In genomic region chr5:83253731-83254130, GRCh38 we compare ENCODE assay signal across 18 cellular contexts.
DNase-seq lines count a peak whose midpoint lies in the region; ATAC-seq and TF ChIP-seq lines count a peak whose summit lies in the region.
"Had no signal": no experiment of that assay in that cellular context is flagged by ENCODE, and none has a peak within 500 bp of the region (broad histone marks: within the 10 kb centered on the region; RNA-seq: fewer than 3 reads in every experiment).

No MANE protein-coding gene starts in this region.

- H3K27me3 ChIP-seq in SK-N-SH (ENCODE audit: insufficient read depth) (no peaks in the 10 kb centered on the region), Peyer's patch (no peaks in the 10 kb centered on the region), SJCRH30 (no peaks in the 10 kb centered on the region)

- H3K4me1 ChIP-seq in SK-N-SH (ENCODE audit: control insufficient read depth in 1 of 2, insufficient read depth in 2 of 2, low read depth in 1 of 2, low read length in 1 of 2), result no peaks in the 10 kb centered on the region; a peak in 1 of 4 replicates
- no peaks in the 10 kb centered on the region for H3K4me1 ChIP-seq in Peyer's patch
- H3K4me1 ChIP-seq in SJCRH30, result no peaks in the 10 kb centered on the region

- no peak overlapping the region for H3K27ac ChIP-seq in SK-N-SH (ENCODE audit: low read depth in 2 of 2, low read length in 1 of 2)
- no peak overlapping the region for H3K27ac ChIP-seq in Peyer's patch
- no peak overlapping the region for H3K27ac ChIP-seq in SJCRH30
- H3K27ac ChIP-seq: 22Rv1, C4-2B had no signal

- TF ChIP-seq CTCF in SK-N-SH (IDR thresholded peaks at IDR 0.05) (no peak), Peyer's patch (IDR thresholded peaks at IDR 0.05) (no peak)

- DNase-seq in SK-N-SH, result no peak
- peak; percentile 51 for DNase-seq in astrocyte of the hippocampus (ENCODE audit: low read depth, low spot score)
- peak; percentile 14 to 47 for DNase-seq in hippocampal formation (lab: John Stamatoyannopoulos, UW)
- DNase-seq in renal cortical epithelial cell (ENCODE audit: low read depth), result peak; percentile 74
- no peak for DNase-seq in Peyer's patch
- no peak for DNase-seq in SJCRH30
- no peak for DNase-seq in H4 (ENCODE audit: low spot score)
- DNase-seq: COR-L47, HCEC 1CT, Karpas-422, NCI-H1417, NCI-H1930, NCI-H2171, NCI-H774 had no signal

- CTCF ChIA-PET in SK-N-SH (lab: Yijun Ruan, JAX), result no interaction called here

- peaks cover 0 to 4% of the 10 kb centered on the region in 2 experiments for H3K36me3 ChIP-seq in SK-N-SH (replicated peaks in 1 of 2; ENCODE audit: control insufficient read depth in 1 of 2, insufficient read depth in 2 of 2, low read length in 1 of 2)
- H3K36me3 ChIP-seq in Peyer's patch, result no peaks in the 10 kb centered on the region
- H3K36me3 ChIP-seq in SJCRH30, result no peaks in the 10 kb centered on the region

- no peak for TF ChIP-seq EP300 in SK-N-SH (IDR thresholded peaks at IDR 0.05; ENCODE audit: borderline replicate concordance in 1 of 2, low read depth in 1 of 2, low read length in 1 of 2)

- no peak overlapping the region for H3K4me2 ChIP-seq in SK-N-SH

- H3K9me2 ChIP-seq in SK-N-SH, result no peaks in the 10 kb centered on the region

- H3K79me2 ChIP-seq in SK-N-SH (ENCODE audit: insufficient read depth), result no peaks in the 10 kb centered on the region

- POLR2A ChIA-PET in SK-N-SH (lab: Yijun Ruan, JAX), result no interaction called here

- 95% methylated on average over 2 of the region's 2 CpGs for WGBS in SK-N-SH (ENCODE audit: low lambda C conversion rate)

- H3K9me3 ChIP-seq in SK-N-SH, result no peaks in the 10 kb centered on the region
- no peaks in the 10 kb centered on the region for H3K9me3 ChIP-seq in Peyer's patch
- no peaks in the 10 kb centered on the region; the same call in 1 of the 2 replicates for H3K9me3 ChIP-seq in SJCRH30 (replicated peaks)

- no peak for TF ChIP-seq POLR2A in Peyer's patch (IDR thresholded peaks at IDR 0.05)

- no peak overlapping the region for H2AFZ ChIP-seq in SK-N-SH (ENCODE audit: low read depth)

- no peak for TF ChIP-seq RAD21 in SK-N-SH (IDR thresholded peaks at IDR 0.05; ENCODE audit: low read length)

- no peak overlapping the region for H3K4me3 ChIP-seq in SK-N-SH (ENCODE audit: low read depth in 2 of 2, low read length in 1 of 2)
- no peak overlapping the region for H3K4me3 ChIP-seq in Peyer's patch
- no peak overlapping the region for H3K4me3 ChIP-seq in SJCRH30
- H3K4me3 ChIP-seq: GM12878 had no signal

- H3F3A ChIP-seq in SK-N-SH (replicated peaks; ENCODE audit: insufficient read depth), result no peaks in the 10 kb centered on the region

- H4K20me1 ChIP-seq in SK-N-SH (ENCODE audit: insufficient read depth), result no peaks in the 10 kb centered on the region

- no peak overlapping the region for H3K9ac ChIP-seq in SK-N-SH

- peak; percentile 40; the same call in 1 of the 3 replicates for ATAC-seq in SK-N-SH treated with all-trans-retinoic acid at 6 μM for 48 hours
- ATAC-seq: GM12878 had no signal

TF ChIP-seq in SK-N-SH treated with all-trans-retinoic acid at 6 μM for 48 hours, 23 proteins besides CTCF, POLR2A, EP300 and RAD21:
- no peak for TF ChIP-seq GLIS3 (CRISPR knock-in tag; IDR thresholded peaks at IDR 0.05)
- TF ChIP-seq ZNF8 (CRISPR knock-in tag; IDR thresholded peaks at IDR 0.05), result no peak
- no peak for TF ChIP-seq TCF4 (CRISPR knock-in tag; IDR thresholded peaks at IDR 0.05; ENCODE audit: borderline replicate concordance)
- peak; percentile 72 for TF ChIP-seq ISL1 (CRISPR knock-in tag; IDR thresholded peaks at IDR 0.05)
- no peak for TF ChIP-seq CSDC2 (CRISPR knock-in tag; IDR thresholded peaks at IDR 0.05)
- no peak for TF ChIP-seq CSRNP3 (CRISPR knock-in tag; IDR thresholded peaks at IDR 0.05)
- no peak for TF ChIP-seq OSR1 (CRISPR knock-in tag; IDR thresholded peaks at IDR 0.05)

TF ChIP-seq in SK-N-SH, 30 proteins besides CTCF, POLR2A, EP300 and RAD21:
- no peak for TF ChIP-seq EZH2phosphoT487 (IDR thresholded peaks at IDR 0.05; ENCODE audit: borderline replicate concordance, low read depth)
- no peak for TF ChIP-seq USF1 (IDR thresholded peaks at IDR 0.05; ENCODE audit: borderline replicate concordance, low read depth)
- no peak for TF ChIP-seq RFX5 (IDR thresholded peaks at IDR 0.05; ENCODE audit: low read length)
- TF ChIP-seq TEAD4 (IDR thresholded peaks at IDR 0.05; ENCODE audit: borderline replicate concordance, insufficient read depth), result no peak
- TF ChIP-seq RCOR1 (IDR thresholded peaks at IDR 0.05; ENCODE audit: low read length), result no peak
- no peak for TF ChIP-seq FOSL2 (IDR thresholded peaks at IDR 0.05; ENCODE audit: borderline replicate concordance, low read depth)
- TF ChIP-seq, protein P1, sequence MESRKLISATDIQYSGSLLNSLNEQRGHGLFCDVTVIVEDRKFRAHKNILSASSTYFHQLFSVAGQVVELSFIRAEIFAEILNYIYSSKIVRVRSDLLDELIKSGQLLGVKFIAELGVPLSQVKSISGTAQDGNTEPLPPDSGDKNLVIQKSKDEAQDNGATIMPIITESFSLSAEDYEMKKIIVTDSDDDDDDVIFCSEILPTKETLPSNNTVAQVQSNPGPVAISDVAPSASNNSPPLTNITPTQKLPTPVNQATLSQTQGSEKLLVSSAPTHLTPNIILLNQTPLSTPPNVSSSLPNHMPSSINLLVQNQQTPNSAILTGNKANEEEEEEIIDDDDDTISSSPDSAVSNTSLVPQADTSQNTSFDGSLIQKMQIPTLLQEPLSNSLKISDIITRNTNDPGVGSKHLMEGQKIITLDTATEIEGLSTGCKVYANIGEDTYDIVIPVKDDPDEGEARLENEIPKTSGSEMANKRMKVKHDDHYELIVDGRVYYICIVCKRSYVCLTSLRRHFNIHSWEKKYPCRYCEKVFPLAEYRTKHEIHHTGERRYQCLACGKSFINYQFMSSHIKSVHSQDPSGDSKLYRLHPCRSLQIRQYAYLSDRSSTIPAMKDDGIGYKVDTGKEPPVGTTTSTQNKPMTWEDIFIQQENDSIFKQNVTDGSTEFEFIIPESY (IDR thresholded peaks at IDR 0.05; ENCODE audit: borderline replicate concordance, low read depth), result no peak
- TF ChIP-seq ELF1 (IDR thresholded peaks at IDR 0.05), result no peak
- no peak for TF ChIP-seq MEF2A (IDR thresholded peaks at IDR 0.05; ENCODE audit: borderline replicate concordance, low read depth)
- TF ChIP-seq FOXJ3 (CRISPR knock-in tag; IDR thresholded peaks at IDR 0.05), result no peak

Comparison
In these comparisons a context has a peak if more than half of its experiments do, and no peak if none do; other contexts are left out.
1. DNase-seq: peak in astrocyte of the hippocampus (single experiment), hippocampal formation (2 of 2) and renal cortical epithelial cell (single experiment); none in SK-N-SH (single experiment), Peyer's patch (0 of 3), SJCRH30 (0 of 2) and H4 (single experiment).